In genomic region chr3:97970131-97970530, GRCh38 we compare ENCODE assay signal across 1 cellular context.
TF ChIP-seq lines count a peak whose summit lies in the region.

No MANE protein-coding gene starts in this region.

TF ChIP-seq in GM12878, 131 proteins besides CTCF, POLR2A, EP300 and RAD21 (continued from another document):
- no peak for TF ChIP-seq BCLAF1 (IDR thresholded peaks at IDR 0.05)
- no peak for TF ChIP-seq NR2C2 (IDR thresholded peaks at IDR 0.05; ENCODE audit: borderline replicate concordance, control insufficient read depth, insufficient read length, low read depth)
- TF ChIP-seq SMAD5 (IDR thresholded peaks at IDR 0.05; ENCODE audit: low read depth), result no peak
- TF ChIP-seq BMI1 (IDR thresholded peaks at IDR 0.05; ENCODE audit: borderline replicate concordance), result no peak
- no peak for TF ChIP-seq SUPT20H (IDR thresholded peaks at IDR 0.05; ENCODE audit: borderline replicate concordance, control insufficient read depth, low read depth, low read length)
- TF ChIP-seq IKZF2 (IDR thresholded peaks at IDR 0.05), result no peak
- TF ChIP-seq HSF1 (IDR thresholded peaks at IDR 0.05; ENCODE audit: low read depth, low read length), result no peak
- TF ChIP-seq CREB1 (IDR thresholded peaks at IDR 0.05; ENCODE audit: low read depth), result no peak
- TF ChIP-seq EZH2 (IDR thresholded peaks at IDR 0.05; ENCODE audit: borderline replicate concordance, control insufficient read depth, low read depth, low read length), result no peak
- no peak for TF ChIP-seq YY1 (IDR thresholded peaks at IDR 0.05; ENCODE audit: low read depth, low read length)
- no peak for TF ChIP-seq ELK1 (IDR thresholded peaks at IDR 0.05; ENCODE audit: low read depth, low read length)
- TF ChIP-seq ZBTB4 (CRISPR knock-in tag; IDR thresholded peaks at IDR 0.05), result no peak
- TF ChIP-seq CEBPZ (IDR thresholded peaks at IDR 0.05; ENCODE audit: low read depth, low read length), result no peak
TF ChIP-seq in GM12878: peak in this region for 0.
